In genomic region chr11:110455718-110456117, GRCh38 we compare ENCODE assay signal across 17 cellular contexts. TPM values are rescaled to one million over a fixed set of nuclear protein-coding genes. Genes with fewer than 3 reads are reported as not detected.
DNase-seq lines count a peak whose midpoint lies in the region; ATAC-seq lines count a peak whose summit lies in the region.
"Had no signal": no experiment of that assay in that cellular context is flagged by ENCODE, and none has a peak within 500 bp of the region (broad histone marks: within the 10 kb centered on the region; RNA-seq: fewer than 3 reads in every experiment).

No MANE protein-coding gene starts in this region.

- H2AK5ac ChIP-seq in mesendoderm (ENCODE audit: low read length): no peak overlapping the region

- intact Hi-C loops in Right ventricle myocardium superior (cut with DNase I): no loop called here

- H3K18ac ChIP-seq in mesendoderm (ENCODE audit: low read length): no peak overlapping the region

- H3K27me3 Mint-ChIP-seq in activated CD4-positive, alpha-beta memory T cell treated with anti-CD3 and anti-CD28 coated beads, Interleukin-2, amount 10 ng/mL, durations not matched to agents 7 days and 5 days: no peaks in the 10 kb centered on the region
- H3K27me3 Mint-ChIP-seq: activated CD4-positive, alpha-beta T cell treated with anti-CD3 and anti-CD28 coated beads, Interleukin-2, amount 10 ng/mL, durations not matched to agents 7 days and 5 days; CD8-positive, alpha-beta memory T cell; stimulated activated naive CD8-positive, alpha-beta T cell treated with anti-CD3 and anti-CD28 coated beads, Interleukin-15, Interleukin-2, amounts not matched to agents 100 ng/mL and 50 ng/mL, for 24 hours had no signal

- no peak overlapping the region for H3K9ac ChIP-seq in mesendoderm (ENCODE audit: low read length)

- ATAC-seq in GM18868 (IDR thresholded peaks at IDR 0.05; ENCODE audit: unreplicated experiment) (peak; percentile 65), HG02840 (IDR thresholded peaks at IDR 0.05; ENCODE audit: low FRiP score, unreplicated experiment) (peak; percentile 49), GM18517 (IDR thresholded peaks at IDR 0.05; ENCODE audit: unreplicated experiment) (no peak), Right ventricle myocardium superior (ENCODE audit: poor library complexity) (no peak)
- ATAC-seq: left lobe of liver had no signal

- no peak overlapping the region for H3K4me2 ChIP-seq in mesendoderm (ENCODE audit: low read length)

- in situ Hi-C loops in G401 (cut with HindIII; ENCODE audit: low sequenced_read_pairs): no loop called here

- no peak overlapping the region for H2BK5ac ChIP-seq in mesendoderm (ENCODE audit: low read length)

- peak; percentile 11 for DNase-seq in G401 (ENCODE audit: low spot score)
- DNase-seq in activated CD4-positive, alpha-beta memory T cell treated with anti-CD3 and anti-CD28 coated beads, Interleukin-2, amount 10 ng/mL, durations not matched to agents 7 days and 5 days: peak; percentile 39
- no peak for DNase-seq in DMS 273 (lab: John Stamatoyannopoulos, UW; ENCODE audit: unreplicated experiment)
- no peak for DNase-seq in mesendoderm
- DNase-seq in Right ventricle myocardium superior: no peak
- DNase-seq: activated CD4-positive, alpha-beta T cell treated with anti-CD3 and anti-CD28 coated beads, Interleukin-2, amount 10 ng/mL, durations not matched to agents 7 days and 5 days; CD8-positive, alpha-beta memory T cell; cerebellar nuclear complex; H7; NCI-H226; uterus had no signal

- peak overlapping the region; percentile 59 for H3K27ac Mint-ChIP-seq in activated CD4-positive, alpha-beta memory T cell treated with anti-CD3 and anti-CD28 coated beads, Interleukin-2, amount 10 ng/mL, durations not matched to agents 7 days and 5 days
- H3K27ac Mint-ChIP-seq: activated CD4-positive, alpha-beta T cell treated with anti-CD3 and anti-CD28 coated beads, Interleukin-2, amount 10 ng/mL, durations not matched to agents 7 days and 5 days; stimulated activated naive CD8-positive, alpha-beta T cell treated with anti-CD3 and anti-CD28 coated beads, Interleukin-15, Interleukin-2, amounts not matched to agents 100 ng/mL and 50 ng/mL, for 24 hours had no signal

- H2BK15ac ChIP-seq in mesendoderm (replicated peaks; ENCODE audit: low read depth): no peak overlapping the region

- H3K79me2 ChIP-seq in mesendoderm (ENCODE audit: control insufficient read depth, insufficient read depth, low read length): no peaks in the 10 kb centered on the region

- CTCF ChIA-PET in activated CD4-positive, alpha-beta memory T cell treated with anti-CD3 and anti-CD28 coated beads, Interleukin-2, amount 10 ng/mL, durations not matched to agents 7 days and 5 days (lab: Charles Lee): interaction anchor here (0.8 to 2.5 kb wide), 8 partner anchors 9 to 774 kb away, joined by 3 to 11 read pairs (median 3); partner anchors contain the start of gene FDX1

- H3K4me1 ChIP-seq in mesendoderm (ENCODE audit: control insufficient read depth, low read depth, low read length): no peaks in the 10 kb centered on the region
- H3K4me1 ChIP-seq: uterus had no signal

- no peaks in the 10 kb centered on the region for H3K27me3 ChIP-seq in mesendoderm (ENCODE audit: insufficient read depth, low read length, poor library complexity)
- H3K27me3 ChIP-seq: uterus had no signal

- no peak overlapping the region for H3K27ac ChIP-seq in mesendoderm (ENCODE audit: low read depth, low read length)
- H3K27ac ChIP-seq: skin epidermis, uterus had no signal

- no peak overlapping the region for H4K8ac ChIP-seq in mesendoderm (ENCODE audit: low read depth, low read length)

- peak overlapping the region; percentile 3 for H3K4me3 Mint-ChIP-seq in activated CD4-positive, alpha-beta memory T cell treated with anti-CD3 and anti-CD28 coated beads, Interleukin-2, amount 10 ng/mL, durations not matched to agents 7 days and 5 days
- H3K4me3 Mint-ChIP-seq: activated CD4-positive, alpha-beta T cell treated with anti-CD3 and anti-CD28 coated beads, Interleukin-2, amount 10 ng/mL, durations not matched to agents 7 days and 5 days; CD8-positive, alpha-beta memory T cell; stimulated activated naive CD8-positive, alpha-beta T cell treated with anti-CD3 and anti-CD28 coated beads, Interleukin-15, Interleukin-2, amounts not matched to agents 100 ng/mL and 50 ng/mL, for 24 hours had no signal

- H3K4ac ChIP-seq in mesendoderm (ENCODE audit: low read depth, low read length): no peak overlapping the region

- H2BK120ac ChIP-seq in mesendoderm (ENCODE audit: low read depth, low read length): no peak overlapping the region

- POLR2A ChIA-PET in activated CD4-positive, alpha-beta memory T cell treated with anti-CD3 and anti-CD28 coated beads, Interleukin-2, amount 10 ng/mL, durations not matched to agents 7 days and 5 days (lab: Charles Lee): interaction anchor here (1.3 kb wide), 1 partner anchor 26 kb away, joined by 5 read pairs; the partner anchor contains the start of gene FDX1

- no peak overlapping the region for H3K4me3 ChIP-seq in mesendoderm (ENCODE audit: low read length)
- H3K4me3 ChIP-seq: skin epidermis, uterus had no signal

- WGBS in mesendoderm (ENCODE audit: extremely low coverage, insufficient coverage, low lambda C conversion rate): no CpG with 5 or more reads among the region's 6 CpGs

- no peak overlapping the region for H3K56ac ChIP-seq in mesendoderm (ENCODE audit: low read length)

- H3K23ac ChIP-seq in mesendoderm (ENCODE audit: low read length): no peak overlapping the region

- peaks cover 7% of the 10 kb centered on the region for H3K9me3 Mint-ChIP-seq in activated CD4-positive, alpha-beta memory T cell treated with anti-CD3 and anti-CD28 coated beads, Interleukin-2, amount 10 ng/mL, durations not matched to agents 7 days and 5 days
- H3K9me3 Mint-ChIP-seq: CD8-positive, alpha-beta memory T cell; stimulated activated naive CD8-positive, alpha-beta T cell treated with anti-CD3 and anti-CD28 coated beads, Interleukin-15, Interleukin-2, amounts not matched to agents 100 ng/mL and 50 ng/mL, for 24 hours had no signal

- no peak overlapping the region for H4K5ac ChIP-seq in mesendoderm (ENCODE audit: low read length)

- H3K36me3 Mint-ChIP-seq in activated CD4-positive, alpha-beta memory T cell treated with anti-CD3 and anti-CD28 coated beads, Interleukin-2, amount 10 ng/mL, durations not matched to agents 7 days and 5 days (ENCODE audit: low read depth): peaks cover 27% of the 10 kb centered on the region

- H3K4me1 Mint-ChIP-seq in activated CD4-positive, alpha-beta memory T cell treated with anti-CD3 and anti-CD28 coated beads, Interleukin-2, amount 10 ng/mL, durations not matched to agents 7 days and 5 days: peaks cover 53% of the 10 kb centered on the region

- no peaks in the 10 kb centered on the region for H3K79me1 ChIP-seq in mesendoderm (ENCODE audit: low read length)

- no peaks in the 10 kb centered on the region for H3K36me3 ChIP-seq in mesendoderm (ENCODE audit: control insufficient read depth, insufficient read depth, low read length)
- H3K36me3 ChIP-seq: uterus had no signal

RNA-seq across cellular contexts. Expression of gene FDX1, which starts 26.0 kb away (rescaled TPM):
- 17.6 and 19.8 TPM in 2 replicates for total RNA-seq in G401 (2014; rRNA removed; shearing (Covaris generic))
- 10 to 100 TPM; 10.9 to 11.6 TPM for total RNA-seq in activated CD4-positive, alpha-beta memory T cell treated with anti-CD3 and anti-CD28 coated beads, Interleukin-2, amount 10 ng/mL, durations not matched to agents 7 days and 5 days
- 11.1 TPM for polyA plus RNA-seq in mesendoderm (2013, experiment 1 of 2)
- 11.4 TPM for polyA plus RNA-seq in mesendoderm (2013, experiment 2 of 2)
- total RNA-seq in Right ventricle myocardium superior: 21.7 TPM

Comparison
In these comparisons a context has a peak if more than half of its experiments do, and no peak if none do; other contexts are left out.
1. DNase-seq: peak in G401 (single experiment) and activated CD4-positive, alpha-beta memory T cell treated with anti-CD3 and anti-CD28 coated beads, Interleukin-2, amount 10 ng/mL, durations not matched to agents 7 days and 5 days (single experiment); none in DMS 273 (single experiment), mesendoderm (single experiment) and Right ventricle myocardium superior (single experiment).
2. ATAC-seq: peak in GM18868 (single experiment) and HG02840 (single experiment); none in GM18517 (single experiment) and Right ventricle myocardium superior (single experiment).